In genomic region chr14:60986500-60986899, GRCh38 we compare ENCODE assay signal across 24 cellular contexts. TPM values are rescaled to one million over a fixed set of nuclear protein-coding genes. Genes with fewer than 3 reads are reported as not detected.
DNase-seq lines count a peak whose midpoint lies in the region; ATAC-seq, FAIRE-seq and TF ChIP-seq lines count a peak whose summit lies in the region.
"Had no signal": no experiment of that assay in that cellular context is flagged by ENCODE, and none has a peak within 500 bp of the region (broad histone marks: within the 10 kb centered on the region; RNA-seq: fewer than 3 reads in every experiment).

No MANE protein-coding gene starts in this region.

- H3K9me1 ChIP-seq in IMR-90 (ENCODE audit: insufficient read depth, low read length), result peaks cover 7% of the 10 kb centered on the region

- no peaks in the 10 kb centered on the region for H3K27me3 ChIP-seq in IMR-90 (ENCODE audit: control insufficient read depth, insufficient read depth, low read length)
- H3K27me3 ChIP-seq in SU-DHL-6 (ENCODE audit: low read length), result no peaks in the 10 kb centered on the region
- H3K27me3 ChIP-seq in skeletal muscle satellite cell (ENCODE audit: control insufficient read depth, insufficient read depth, low read length), result no peaks in the 10 kb centered on the region
- H3K27me3 ChIP-seq: BE2C had no signal

- H3K18ac ChIP-seq in IMR-90 (ENCODE audit: low read depth, low read length), result no peak overlapping the region

- H3K79me2 ChIP-seq in SU-DHL-6 (ENCODE audit: insufficient read depth, low read length), result peaks cover 5% of the 10 kb centered on the region; the same call in 1 of the 2 replicates

- no peak overlapping the region for H2BK15ac ChIP-seq in IMR-90 (ENCODE audit: low read depth, low read length)

- CTCF ChIA-PET in A549 (lab: Yijun Ruan, JAX) (no interaction called here), IMR-90 (lab: Yijun Ruan, JAX) (interaction anchor here (0.6 kb wide), 1 partner anchor 293 kb away, joined by 3 read pairs; no protein-coding TSS in a partner anchor)

- no peak overlapping the region for H3K56ac ChIP-seq in IMR-90 (ENCODE audit: extremely low read depth, insufficient read depth, low read length)

- no peak for FAIRE-seq in A549 (lab: Jason Lieb, UNC)
- FAIRE-seq: D721Med, GM12891, GM18507, H54 had no signal

- no peak overlapping the region for H2AK5ac ChIP-seq in IMR-90 (ENCODE audit: low read depth, low read length)

- H3K9me2 ChIP-seq in SU-DHL-6 (replicated peaks; ENCODE audit: insufficient read depth, low read length), result no peaks in the 10 kb centered on the region

- H2AFZ ChIP-seq in IMR-90 (replicated peaks; ENCODE audit: low read length, poor library complexity) (no peak overlapping the region), SU-DHL-6 (ENCODE audit: low read depth, low read length, severe bottlenecking) (no peak overlapping the region)

- H3K4me3 Mint-ChIP-seq in activated naive CD8-positive, alpha-beta T cell treated with anti-CD3 and anti-CD28 coated beads, Interleukin-2, amount 50 U/mL, for 24 hours, result no peak overlapping the region
- H3K4me3 Mint-ChIP-seq: CD14-positive monocyte; CD4-positive, alpha-beta T cell; CD8-positive, alpha-beta memory T cell had no signal

- H3K4me1 ChIP-seq in A549, result peaks cover 19% of the 10 kb centered on the region
- H3K4me1 ChIP-seq in IMR-90 (ENCODE audit: control insufficient read depth, insufficient read depth, low read length), result peaks cover 3% of the 10 kb centered on the region; the same call in 1 of the 2 replicates
- H3K4me1 ChIP-seq in skeletal muscle satellite cell (ENCODE audit: control insufficient read depth, insufficient read depth, low read length), result peaks cover 21% of the 10 kb centered on the region
- H3K4me1 ChIP-seq: BE2C had no signal

- intact Hi-C loops in IMR-90 (cut with micrococcal nuclease), result no loop called here

- H2BK120ac ChIP-seq in IMR-90 (ENCODE audit: low read depth, low read length), result no peak overlapping the region

- DNase-seq in A549 (ENCODE audit: low read depth in 1 of 2, low spot score in 1 of 2), result no peak
- no peak for DNase-seq in IMR-90
- no peak for DNase-seq in activated CD4-positive, CD25-positive, alpha-beta regulatory T cell treated with anti-CD3 and anti-CD28 coated beads, Interleukin-2, amount 50 U/mL, for 72 hours
- DNase-seq in activated naive CD8-positive, alpha-beta T cell treated with anti-CD3 and anti-CD28 coated beads, Interleukin-2, amount 50 U/mL, for 24 hours, result no peak
- DNase-seq: ACHN; AML-193; BE2C; CD4-positive, alpha-beta T cell; CD8-positive, alpha-beta memory T cell; DMS 273 treated with DMSO at 0.1 percent for 48 hours; DMS79; EL; GF-D8; GOT3 had no signal

- peaks cover 8% of the 10 kb centered on the region for H3K36me3 Mint-ChIP-seq in activated naive CD8-positive, alpha-beta T cell treated with anti-CD3 and anti-CD28 coated beads, Interleukin-2, amount 50 U/mL, for 24 hours (ENCODE audit: low read depth)

- no peak overlapping the region for H3K23ac ChIP-seq in IMR-90 (ENCODE audit: low read depth, low read length)

- no peak for TF ChIP-seq EP300 in A549 (IDR thresholded peaks at IDR 0.05)

- H3K9me3 Mint-ChIP-seq in activated naive CD8-positive, alpha-beta T cell treated with anti-CD3 and anti-CD28 coated beads, Interleukin-2, amount 50 U/mL, for 24 hours, result no peaks in the 10 kb centered on the region
- H3K9me3 Mint-ChIP-seq: CD14-positive monocyte; CD4-positive, alpha-beta T cell; CD8-positive, alpha-beta memory T cell had no signal

- ATAC-seq in A549 (no peak), IMR-90 (ENCODE audit: low read depth) (no peak), HG02885 (IDR thresholded peaks at IDR 0.05; ENCODE audit: poor library complexity, unreplicated experiment) (no peak)
- no peak for ATAC-seq in activated naive CD8-positive, alpha-beta T cell treated with anti-CD3 and anti-CD28 coated beads, Interleukin-2, amount 50 U/mL, for 24 hours

- WGBS in A549 (ENCODE audit: missing lambda C conversion rate), result 95% methylated on average over 2 of the region's 2 CpGs
- WGBS in IMR-90 (ENCODE audit: extremely low coverage in 2 of 2, insufficient read length in 1 of 2), 2 experiments, result 100% methylated on average over 1 of the region's 2 CpGs; no CpG with 5 or more reads in 1 of the 2 experiments

- no peak overlapping the region for H3K4ac ChIP-seq in IMR-90 (ENCODE audit: low read depth, low read length)

- POLR2A ChIA-PET in A549 (lab: Yijun Ruan, JAX), result no interaction called here
- POLR2A ChIA-PET in IMR-90 (lab: Charles Lee; ENCODE audit: unreplicated experiment), result no interaction called here

- H3K9ac ChIP-seq in IMR-90 (ENCODE audit: low read depth, low read length) (no peak overlapping the region), SU-DHL-6 (ENCODE audit: low read length) (no peak overlapping the region), skeletal muscle satellite cell (ENCODE audit: low read depth, low read length) (no peak overlapping the region)

- TF ChIP-seq CTCF in A549 (IDR thresholded peaks at IDR 0.05), result no peak
- TF ChIP-seq CTCF in IMR-90 (conservative IDR thresholded peaks at IDR 0.05; ENCODE audit: low read depth, low read length), result no peak
- TF ChIP-seq CTCF in SU-DHL-6 (IDR thresholded peaks at IDR 0.05; ENCODE audit: insufficient read depth, low read length, poor library complexity, severe bottlenecking), result no peak

- in situ Hi-C loops in IMR-90 (cut with MboI; ENCODE audit: low sequenced_read_pairs), result loop anchor here (25.0 kb wide), 1 partner anchor 349 kb away; the partner anchor contains the start of gene SIX1

- TF ChIP-seq RAD21 in A549 (conservative IDR thresholded peaks at IDR 0.05 in 1 of 2, IDR thresholded peaks at IDR 0.05 in 1 of 2) (no peak), IMR-90 (IDR thresholded peaks at IDR 0.05; ENCODE audit: low read length) (no peak)

- H3K79me1 ChIP-seq in IMR-90 (ENCODE audit: low read depth in 1 of 2, low read length in 2 of 2), result peaks cover 12 to 58% of the 10 kb centered on the region in 2 experiments

- H2BK20ac ChIP-seq in IMR-90 (ENCODE audit: low read depth, low read length), result no peak overlapping the region

- no peak overlapping the region for H2AK9ac ChIP-seq in IMR-90 (replicated peaks; ENCODE audit: low read depth, low read length, poor library complexity)

- dilution Hi-C loops in IMR-90 (cut with HindIII; ENCODE audit: low sequenced_read_pairs, unreplicated experiment), result no loop called here

- BruUV-seq in IMR-90 (replicated peaks; lab: Mats Ljungman, UMichigan), result no TSS peak

- H3K14ac ChIP-seq in IMR-90 (replicated peaks; ENCODE audit: low read depth, low read length), result no peak overlapping the region

- H4K5ac ChIP-seq in IMR-90 (ENCODE audit: low read depth, low read length), result no peak overlapping the region

- no peaks in the 10 kb centered on the region for H3K27me3 Mint-ChIP-seq in activated naive CD8-positive, alpha-beta T cell treated with anti-CD3 and anti-CD28 coated beads, Interleukin-2, amount 50 U/mL, for 24 hours
- H3K27me3 Mint-ChIP-seq: CD4-positive, alpha-beta T cell; CD8-positive, alpha-beta memory T cell had no signal

- H3K27ac ChIP-seq in A549 (no peak overlapping the region), IMR-90 (ENCODE audit: insufficient read depth, low read length) (no peak overlapping the region), SU-DHL-6 (ENCODE audit: low read depth, low read length) (no peak overlapping the region)

- peaks cover 20% of the 10 kb centered on the region for H3K36me3 ChIP-seq in IMR-90 (ENCODE audit: control insufficient read depth, insufficient read depth, low read length)
- H3K36me3 ChIP-seq in SU-DHL-6 (ENCODE audit: low read length), result peaks cover 4% of the 10 kb centered on the region; the same call in 1 of the 2 replicates
- H3K36me3 ChIP-seq in skeletal muscle satellite cell (ENCODE audit: insufficient read depth, low read length), result peaks cover 65% of the 10 kb centered on the region

- H3K4me1 Mint-ChIP-seq in activated naive CD8-positive, alpha-beta T cell treated with anti-CD3 and anti-CD28 coated beads, Interleukin-2, amount 50 U/mL, for 24 hours, result no peaks in the 10 kb centered on the region

- H3K9me3 ChIP-seq in A549, result no peaks in the 10 kb centered on the region
- H3K9me3 ChIP-seq in IMR-90 (ENCODE audit: control insufficient read depth, insufficient read depth, low read length), result no peaks in the 10 kb centered on the region
- H3K9me3 ChIP-seq in SU-DHL-6 (ENCODE audit: insufficient read depth, low read length), result no peaks in the 10 kb centered on the region
- no peaks in the 10 kb centered on the region for H3K9me3 ChIP-seq in skeletal muscle satellite cell (replicated peaks; ENCODE audit: low read length)
- H3K9me3 ChIP-seq: BE2C, HAP-1 had no signal

- no peak overlapping the region for H3K27ac Mint-ChIP-seq in activated naive CD8-positive, alpha-beta T cell treated with anti-CD3 and anti-CD28 coated beads, Interleukin-2, amount 50 U/mL, for 24 hours
- H3K27ac Mint-ChIP-seq: CD4-positive, alpha-beta T cell had no signal

- H4K20me1 ChIP-seq in IMR-90 (ENCODE audit: insufficient read depth, low read length), result no peaks in the 10 kb centered on the region
- no peaks in the 10 kb centered on the region for H4K20me1 ChIP-seq in SU-DHL-6 (ENCODE audit: low read depth, low read length)
- H4K20me1 ChIP-seq: BLaER1 treated with 17β-estradiol and CSF1 and Interleukin-3, amounts not matched to agents 10 nM and 100 nM had no signal

- no peak for TF ChIP-seq POLR2A in A549 (IDR thresholded peaks at IDR 0.05; ENCODE audit: low read length)
- no peak for TF ChIP-seq POLR2A in IMR-90 (IDR thresholded peaks at IDR 0.05; ENCODE audit: low read depth, low read length)

- H3F3A ChIP-seq in SU-DHL-6 (ENCODE audit: insufficient read depth), result no peaks in the 10 kb centered on the region

- H3K4me2 ChIP-seq in A549 (no peak overlapping the region), IMR-90 (ENCODE audit: low read depth, low read length) (no peak overlapping the region), SU-DHL-6 (ENCODE audit: low read depth, low read length, poor library complexity, severe bottlenecking) (peak overlapping the region; percentile 9), skeletal muscle satellite cell (ENCODE audit: low read length) (peak overlapping the region; percentile 23)

- no peak overlapping the region for H4K8ac ChIP-seq in IMR-90 (ENCODE audit: low read depth in 2 of 2, low read length in 2 of 2)

- no peak overlapping the region for H4K91ac ChIP-seq in IMR-90 (ENCODE audit: insufficient read depth, low read depth, low read length)

- no peak overlapping the region for H2BK5ac ChIP-seq in IMR-90 (ENCODE audit: low read depth, low read length, poor library complexity, severe bottlenecking)

- H3K4me3 ChIP-seq in A549, result no peak overlapping the region
- no peak overlapping the region for H3K4me3 ChIP-seq in IMR-90 (ENCODE audit: insufficient read depth, low read depth, low read length)
- H3K4me3 ChIP-seq in SU-DHL-6 (ENCODE audit: insufficient read depth, low read length, poor library complexity, severe bottlenecking), result no peak overlapping the region
- H3K4me3 ChIP-seq in skeletal muscle satellite cell (ENCODE audit: low read length), result no peak overlapping the region
- H3K4me3 ChIP-seq: HAP-1 had no signal

RNA-seq across cellular contexts. Expression of gene SLC38A6, which starts 5.5 kb away (rescaled TPM):
- polyA plus RNA-seq in A549 (2011; rRNA removed) (31.4 and 37.8 TPM in 2 replicates), A549 (2017; fragmentation: RNase III; extraction: RNeasy Plus Mini Kit Qiagen cat#74134 plus additional on column Dnase treatment) (27.8 to 33.3 TPM (median 28.9 TPM) in 3 replicates), IMR-90 (2012; rRNA removed) (12.1 and 15.5 TPM in 2 replicates)
- polyA plus RNA-seq in A549 (2012; cell fraction: cytosol; rRNA removed), result 11.4 and 11.7 TPM in 2 replicates
- polyA plus RNA-seq in A549 (2012; cell fraction: nucleus; rRNA removed), result 9.6 and 13.4 TPM in 2 replicates
- 25.8 and 26.1 TPM in 2 replicates for polyA minus RNA-seq in A549 (2011; rRNA and poly(A)+ RNA removed)
- total RNA-seq in IMR-90 (2012; rRNA removed), result 18.3 and 38.9 TPM in 2 replicates
- polyA plus RNA-seq in IMR-90 (2012; cell fraction: cytosol; rRNA removed), result 3.2 and 5.1 TPM in 2 replicates
- polyA plus RNA-seq in IMR-90 (2012; cell fraction: nucleus; rRNA removed; ENCODE audit: low replicate concordance), result 10.6 and 31.2 TPM in 2 replicates
- total RNA-seq in skeletal muscle satellite cell (2012; rRNA removed), result 41.7 and 55.3 TPM in 2 replicates

RNA-seq across cellular contexts. Expression of gene TRMT5, which starts 5.6 kb away (rescaled TPM):
- polyA plus RNA-seq in A549 (2011; rRNA removed) (17.0 and 18.2 TPM in 2 replicates), A549 (2017; fragmentation: RNase III; extraction: RNeasy Plus Mini Kit Qiagen cat#74134 plus additional on column Dnase treatment) (17.7 to 19.1 TPM (median 18.8 TPM) in 3 replicates), IMR-90 (2012; rRNA removed) (4.0 and 5.0 TPM in 2 replicates)
- polyA plus RNA-seq in A549 (2012; cell fraction: cytosol; rRNA removed), result 3.7 and 3.8 TPM in 2 replicates
- 1.8 and 3.7 TPM in 2 replicates for polyA plus RNA-seq in A549 (2012; cell fraction: nucleus; rRNA removed)
- 5.1 and 7.1 TPM in 2 replicates for polyA minus RNA-seq in A549 (2011; rRNA and poly(A)+ RNA removed)
- 10.4 and 15.6 TPM in 2 replicates for total RNA-seq in IMR-90 (2012; rRNA removed)
- 0.90 and 2.0 TPM in 2 replicates for polyA plus RNA-seq in IMR-90 (2012; cell fraction: cytosol; rRNA removed)
- 0.46 and 3.1 TPM in 2 replicates for polyA plus RNA-seq in IMR-90 (2012; cell fraction: nucleus; rRNA removed; ENCODE audit: low replicate concordance)
- total RNA-seq in skeletal muscle satellite cell (2012; rRNA removed), result 13.8 and 16.2 TPM in 2 replicates

Comparison
In these comparisons a context has a peak if more than half of its experiments do, and no peak if none do; other contexts are left out.
1. H3K4me2 ChIP-seq: peak in SU-DHL-6 (single experiment) and skeletal muscle satellite cell (single experiment); none in A549 (single experiment) and IMR-90 (single experiment).